ENCODE assay signal across 8 cellular contexts in the genomic region with DNA sequence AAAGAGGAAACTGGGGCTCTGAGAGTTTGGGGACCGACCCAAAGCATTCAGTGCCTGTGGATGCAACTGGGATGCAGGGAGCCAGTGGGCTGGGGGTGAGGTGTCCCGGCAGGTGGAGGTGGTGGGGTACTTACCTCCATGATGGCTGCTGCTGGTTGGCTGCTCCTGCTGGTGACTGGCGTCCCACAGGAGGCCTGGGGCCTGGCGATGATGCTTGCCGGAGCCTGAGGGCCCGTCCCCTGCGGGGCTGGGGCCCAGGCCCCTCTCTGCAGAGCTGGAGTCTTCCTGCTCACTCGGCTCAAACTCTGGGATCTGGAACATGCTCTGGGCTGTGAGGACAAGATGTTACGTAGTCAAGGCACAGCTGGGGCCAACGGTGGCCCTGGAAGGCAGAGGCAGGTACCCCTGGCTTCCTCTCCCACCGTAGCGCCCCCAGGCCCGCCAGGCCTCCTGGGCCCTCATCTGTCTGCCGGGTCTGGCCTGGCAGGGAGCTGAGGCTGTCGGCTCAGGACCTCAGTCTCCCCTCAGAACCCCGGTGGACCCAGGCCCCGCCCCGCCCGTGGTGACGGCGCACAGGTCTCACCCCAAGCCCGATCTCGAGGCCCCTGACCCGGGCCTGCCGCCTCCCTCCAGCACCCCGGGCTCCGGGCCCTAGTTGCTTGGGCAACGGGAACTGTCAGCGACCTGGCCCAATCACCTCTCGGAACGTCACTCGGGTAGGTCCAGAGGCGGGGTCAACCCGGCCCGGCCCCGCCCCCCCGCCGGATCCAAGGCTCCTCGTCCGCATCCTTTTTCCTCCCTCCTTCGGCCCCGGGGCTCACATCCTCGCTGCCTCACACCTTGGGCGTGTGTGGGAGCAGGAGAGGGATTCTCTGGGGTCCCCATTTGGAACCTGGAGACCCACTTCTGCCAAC. TPM values are rescaled to one million over a fixed set of nuclear protein-coding genes. Genes with fewer than 3 reads are reported as not detected.
DNase-seq lines count a peak whose midpoint lies in the region; ATAC-seq, FAIRE-seq and TF ChIP-seq lines count a peak whose summit lies in the region.

Gene BAD (minus strand): TSS at position 618 of the 914 bp plus-strand sequence. CDS start 297 bp downstream, at position 321.

- H3K4me1 ChIP-seq in kidney (ENCODE audit: control insufficient read depth in 1 of 2, insufficient read depth in 1 of 2, low read depth in 1 of 2, low read length in 2 of 2), result peaks cover 4 to 17% of the 10 kb centered on the region in 2 donors

- no peak for FAIRE-seq in kidney (lab: Jason Lieb, UNC)

- intact Hi-C loops in kidney (cut with DNase I), result no loop called here

- peak within 1 kb of the TSS; percentile 90 to 96 for H3K27ac ChIP-seq in kidney (ENCODE audit: low read depth in 2 of 2, low read length in 2 of 2)

- H3K4me3 ChIP-seq in kidney (ENCODE audit: low read length in 2 of 2), result peak within 1 kb of the TSS; percentile 77 to 83

- TF ChIP-seq CTCF in kidney (IDR thresholded peaks at IDR 0.05; ENCODE audit: borderline replicate concordance, extremely low read depth, insufficient read depth), result no peak

- peak; percentile 60 for ATAC-seq in HG03439 (IDR thresholded peaks at IDR 0.05; ENCODE audit: unreplicated experiment)

- DNase-seq in Ammon's horn (ENCODE audit: low spot score), result peak; percentile 97
- DNase-seq in GM19238 (ENCODE audit: insufficient read length, low spot score), result peak; percentile 100
- peak; percentile 91 for DNase-seq in NCI-H510A treated with DMSO at 0.1 percent for 48 hours (lab: John Stamatoyannopoulos, UW)
- DNase-seq in activated CD4-positive, alpha-beta T cell treated with anti-CD3 and anti-CD28 coated beads for 24 hours (ENCODE audit: low read depth in 2 of 2), result peak; percentile 90
- peak; percentile 99 for DNase-seq in cerebellum (ENCODE audit: low spot score)
- peak; percentile 98 for DNase-seq in kidney
- DNase-seq in stimulated activated CD4-positive, alpha-beta T cell treated with anti-CD3 and anti-CD28 coated beads, Interleukin-15, amount 100 ng/mL, for 1 hour (ENCODE audit: low read depth in 1 of 2, low spot score in 1 of 2), result peak; percentile 84 to 89

- no peaks in the 10 kb centered on the region for H3K9me3 ChIP-seq in kidney (ENCODE audit: control insufficient read depth in 1 of 2, low read length in 2 of 2)

- H3K9ac ChIP-seq in kidney (ENCODE audit: low read length in 2 of 2), result peak within 1 kb of the TSS; percentile 81 to 87

- H3K36me3 ChIP-seq in kidney (ENCODE audit: control insufficient read depth in 1 of 2, insufficient read depth in 2 of 2, low read length in 2 of 2), result no peaks in the 10 kb centered on the region

RNA-seq across cellular contexts. Expression of gene BAD, which starts in this region (rescaled TPM):
- total RNA-seq in cerebellum (34.4 TPM), kidney (59.8 TPM)
- 157 TPM for polyA plus RNA-seq in kidney (ENCODE audit: insufficient read depth, low read depth, low replicate concordance)

Comparison
In these comparisons a context has a peak if more than half of its experiments do, and no peak if none do; other contexts are left out.
1. Peak in every context shown above with its lines: DNase-seq, ATAC-seq, H3K4me3 ChIP-seq and H3K27ac ChIP-seq.